11 cellular contexts compared by ENCODE assay signal in the genomic region with DNA sequence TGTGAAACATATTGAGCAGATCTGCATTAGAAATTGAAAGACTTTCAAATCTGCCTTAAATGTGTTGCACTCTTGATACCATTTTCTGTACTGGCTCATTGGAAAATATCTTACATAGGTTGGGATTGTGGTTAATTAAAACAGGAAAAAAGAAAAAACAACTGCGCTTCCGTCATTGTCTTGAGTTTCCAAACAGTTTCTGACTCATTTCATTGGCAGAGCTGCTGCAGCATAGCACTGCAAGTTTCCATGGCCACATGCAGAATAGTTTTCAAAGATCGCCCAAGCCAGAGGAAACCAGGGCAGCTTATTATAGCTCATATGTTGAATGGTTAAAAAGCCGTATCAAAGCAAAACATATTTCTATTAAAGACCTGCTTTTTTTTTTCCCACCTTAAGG.
DNase-seq lines count a peak whose midpoint lies in the region; ATAC-seq and TF ChIP-seq lines count a peak whose summit lies in the region.
"Had no signal": no experiment of that assay in that cellular context is flagged by ENCODE, and none has a peak within 500 bp of the region (broad histone marks: within the 10 kb centered on the region; RNA-seq: fewer than 3 reads in every experiment).

No MANE protein-coding gene starts in this region.

- H3K27me3 Mint-ChIP-seq in activated naive CD8-positive, alpha-beta T cell treated with anti-CD3 and anti-CD28 coated beads for 36 hours, result no peaks in the 10 kb centered on the region

- peak overlapping the region in 2 of 4 donors; percentile 10 to 33 for H3K27ac ChIP-seq in esophagus muscularis mucosa (replicated peaks in 1 of 4)
- no peak overlapping the region for H3K27ac ChIP-seq in transverse colon
- H3K27ac ChIP-seq: neutrophil had no signal

- no peak for ATAC-seq in HG03378 (IDR thresholded peaks at IDR 0.05; ENCODE audit: unreplicated experiment)

- intact Hi-C loops in esophagus muscularis mucosa (cut with DNase I), result no loop called here
- intact Hi-C loops in transverse colon (cut with DNase I; ENCODE audit: low total_unique reads), result no loop called here

- no peak for TF ChIP-seq EP300 in esophagus muscularis mucosa (IDR thresholded peaks at IDR 0.05)
- TF ChIP-seq EP300 in transverse colon (IDR thresholded peaks at IDR 0.05; ENCODE audit: low read depth), result no peak

- in situ Hi-C loops in transverse colon (cut with MboI; ENCODE audit: low pct_ligation_motif_present in 1 of 4, low pct_unique_long_range_greater_than_20kb in 1 of 4, low sequenced_read_pairs in 3 of 4), result no loop called here

- peaks cover 2% of the 10 kb centered on the region for H3K9me3 Mint-ChIP-seq in activated naive CD8-positive, alpha-beta T cell treated with anti-CD3 and anti-CD28 coated beads for 36 hours

- WGBS in esophagus muscularis mucosa, result 22% methylated on average over 4 of the region's 4 CpGs
- 74 to 80% methylated on average over 4 of the region's 4 CpGs for WGBS in transverse colon (ENCODE audit: low coverage in 1 of 2), 2 donors

- H3K36me3 Mint-ChIP-seq in activated naive CD8-positive, alpha-beta T cell treated with anti-CD3 and anti-CD28 coated beads for 36 hours, result no peaks in the 10 kb centered on the region

- DNase-seq in GM04503 (ENCODE audit: low read depth), result peak; percentile 7
- peak; percentile 14 for DNase-seq in SKM-1 (lab: John Stamatoyannopoulos, UW; ENCODE audit: unreplicated experiment)
- DNase-seq in esophagus muscularis mucosa (ENCODE audit: extremely low spot score), result no peak
- DNase-seq in pons (ENCODE audit: low spot score), result peak; percentile 29
- no peak for DNase-seq in transverse colon
- no peak for DNase-seq in activated gamma-delta T cell treated with Interleukin-2 at 50 U/mL for 16 hours
- no peak for DNase-seq in activated naive CD8-positive, alpha-beta T cell treated with anti-CD3 and anti-CD28 coated beads for 36 hours
- DNase-seq: cortex of kidney, NCI-H748 treated with DMSO at 0.1 percent for 48 hours had no signal

- H3K9me3 ChIP-seq in esophagus muscularis mucosa, result no peaks in the 10 kb centered on the region
- H3K9me3 ChIP-seq in transverse colon, result no peaks in the 10 kb centered on the region
- H3K9me3 ChIP-seq: neutrophil had no signal

- H3K27me3 ChIP-seq in esophagus muscularis mucosa (no peaks in the 10 kb centered on the region), transverse colon (no peaks in the 10 kb centered on the region)
- H3K27me3 ChIP-seq: neutrophil had no signal

- TF ChIP-seq POLR2A in esophagus muscularis mucosa (IDR thresholded peaks at IDR 0.05; ENCODE audit: low read depth), result no peak
- no peak for TF ChIP-seq POLR2A in transverse colon (IDR thresholded peaks at IDR 0.05)

- H3K4me3 Mint-ChIP-seq in activated naive CD8-positive, alpha-beta T cell treated with anti-CD3 and anti-CD28 coated beads for 36 hours, result no peak overlapping the region

- no peaks in the 10 kb centered on the region for H3K36me3 ChIP-seq in esophagus muscularis mucosa
- no peaks in the 10 kb centered on the region for H3K36me3 ChIP-seq in transverse colon
- H3K36me3 ChIP-seq: neutrophil had no signal

- H3K4me1 Mint-ChIP-seq in activated naive CD8-positive, alpha-beta T cell treated with anti-CD3 and anti-CD28 coated beads for 36 hours, result no peaks in the 10 kb centered on the region

- H3K4me1 ChIP-seq in esophagus muscularis mucosa (peaks cover 0 to 15% (median 5%) of the 10 kb centered on the region in 4 donors), transverse colon (no peaks in the 10 kb centered on the region)

- TF ChIP-seq CTCF in esophagus muscularis mucosa (IDR thresholded peaks at IDR 0.05) (no peak), transverse colon (IDR thresholded peaks at IDR 0.05) (no peak)

- H3K27ac Mint-ChIP-seq in activated naive CD8-positive, alpha-beta T cell treated with anti-CD3 and anti-CD28 coated beads for 36 hours, result no peak overlapping the region

- H3K4me3 ChIP-seq in esophagus muscularis mucosa (peak overlapping the region; percentile 34 to 46 (median 43)), transverse colon (no peak overlapping the region)

Comparison
In these comparisons a context has a peak if more than half of its experiments do, and no peak if none do; other contexts are left out.
1. DNase-seq: peak in GM04503 (single experiment), SKM-1 (single experiment) and pons (single experiment); none in esophagus muscularis mucosa (single experiment), transverse colon (single experiment), activated gamma-delta T cell treated with Interleukin-2 at 50 U/mL for 16 hours (single experiment) and activated naive CD8-positive, alpha-beta T cell treated with anti-CD3 and anti-CD28 coated beads for 36 hours (single experiment).
2. H3K4me3 ChIP-seq: peak in esophagus muscularis mucosa (4 of 4); none in transverse colon (0 of 4).